Comparison of ENCODE assay signal across 1 cellular context in genomic region chr7:150778738-150779301, GRCh38.
A peak's percentile ranks its signal among the peaks of the same experiment; 100 is the strongest.
TF ChIP-seq lines count a peak whose summit lies in the region.

No MANE protein-coding gene starts in this region.

TF ChIP-seq in K562, 482 proteins besides CTCF, POLR2A, EP300 and RAD21 (continued from another document and continues in another):
- TF ChIP-seq BHLHE40 (IDR thresholded peaks at IDR 0.05; ENCODE audit: low read length) (peak; percentile 22; the same call in 1 of the 2 replicates), ZNF707 (CRISPR knock-in tag; conservative IDR thresholded peaks at IDR 0.05) (no peak), RFX5 (IDR thresholded peaks at IDR 0.05; ENCODE audit: low read depth, low read length) (0 out of 2 replicates have a peak, but pooled peaks have one; percentile 55), JUN (IDR thresholded peaks at IDR 0.05; ENCODE audit: borderline replicate concordance, low read depth, low read length) (0 out of 2 replicates have a peak, but pooled peaks have one; percentile 20), JUN (CRISPR knock-in tag; IDR thresholded peaks at IDR 0.05; ENCODE audit: borderline replicate concordance) (no peak), ELK3 (CRISPR knock-in tag; IDR thresholded peaks at IDR 0.05) (no peak), RBM25 (IDR thresholded peaks at IDR 0.05; ENCODE audit: low read depth, low read length, severe bottlenecking) (peak; percentile 8), ZNF324 (CRISPR knock-in tag; IDR thresholded peaks at IDR 0.05) (no peak), LCOR (CRISPR knock-in tag; IDR thresholded peaks at IDR 0.05) (0 out of 2 replicates have a peak, but pooled peaks have one; percentile 26), SMAD4 (CRISPR knock-in tag; conservative IDR thresholded peaks at IDR 0.05) (no peak), SRSF3 (IDR thresholded peaks at IDR 0.05; ENCODE audit: insufficient read depth, low read length) (no peak), CXXC5 (CRISPR knock-in tag; IDR thresholded peaks at IDR 0.05) (peak; percentile 25; the same call in 1 of the 2 replicates), ZNF668 (CRISPR knock-in tag; IDR thresholded peaks at IDR 0.05) (no peak), NCOR1 (IDR thresholded peaks at IDR 0.05) (no peak), MECOM (CRISPR knock-in tag; IDR thresholded peaks at IDR 0.05) (0 out of 2 replicates have a peak, but pooled peaks have one; percentile 9), TRIM24 (IDR thresholded peaks at IDR 0.05) (no peak), SIX5 (IDR thresholded peaks at IDR 0.05; ENCODE audit: borderline replicate concordance in 1 of 2, insufficient read depth in 1 of 2, low read depth in 1 of 2, low read length in 2 of 2) (no peak), NFE2L1 (tag; IDR thresholded peaks at IDR 0.05; ENCODE audit: borderline replicate concordance, low read depth) (no peak), ZNF695 (CRISPR knock-in tag; IDR thresholded peaks at IDR 0.05) (0 out of 2 replicates have a peak, but pooled peaks have one; percentile 27), GTF2A2 (tag; IDR thresholded peaks at IDR 0.05) (no peak), RCOR1 (IDR thresholded peaks at IDR 0.05; ENCODE audit: borderline replicate concordance in 1 of 2, low read depth in 2 of 2, low read length in 2 of 2) (peak in 1 of 2 experiments; percentile 72; a peak in 2 of 4 replicates), SMAD2 (IDR thresholded peaks at IDR 0.05; ENCODE audit: low read depth, low read length) (no peak), ATF1 (CRISPR knock-in tag; IDR thresholded peaks at IDR 0.05) (no peak), ATF1 (tag; IDR thresholded peaks at IDR 0.05) (peak; percentile 37; the same call in 1 of the 2 replicates), ZBTB34 (CRISPR knock-in tag; IDR thresholded peaks at IDR 0.05) (no peak), RBM17 (IDR thresholded peaks at IDR 0.05; ENCODE audit: borderline replicate concordance, low read depth, low read length) (no peak), SMC3 (conservative IDR thresholded peaks at IDR 0.05; ENCODE audit: insufficient read depth, low read depth, low read length) (peak; percentile 92), NELFE (IDR thresholded peaks at IDR 0.05; ENCODE audit: insufficient read depth, insufficient read length) (no peak), SAP30 (IDR thresholded peaks at IDR 0.05; ENCODE audit: borderline replicate concordance, insufficient read depth, low read depth, low read length, poor library complexity, severe bottlenecking) (no peak), CC2D1A (IDR thresholded peaks at IDR 0.05) (peak; percentile 66), NCOA4 (IDR thresholded peaks at IDR 0.05; ENCODE audit: partially characterized antibody) (no peak), MAFK (IDR thresholded peaks at IDR 0.05; ENCODE audit: low read length) (0 out of 2 replicates have a peak, but pooled peaks have one; percentile 11), NR0B1 (IDR thresholded peaks at IDR 0.05; ENCODE audit: partially characterized antibody) (no peak), ZZZ3 (IDR thresholded peaks at IDR 0.05) (no peak; the same call in 1 of the 2 replicates), ZNF133 (CRISPR knock-in tag; IDR thresholded peaks at IDR 0.05) (no peak), ARNT (IDR thresholded peaks at IDR 0.05) (peak in 1 of 2 experiments; percentile 60; a peak in 1 of 4 replicates), FOXA1 (IDR thresholded peaks at IDR 0.05; ENCODE audit: borderline replicate concordance) (no peak), SNIP1 (IDR thresholded peaks at IDR 0.05; ENCODE audit: low read depth) (no peak), MLLT1 (IDR thresholded peaks at IDR 0.05) (no peak), GATAD2B (IDR thresholded peaks at IDR 0.05; ENCODE audit: borderline replicate concordance) (no peak)
- TF ChIP-seq, protein P1, sequence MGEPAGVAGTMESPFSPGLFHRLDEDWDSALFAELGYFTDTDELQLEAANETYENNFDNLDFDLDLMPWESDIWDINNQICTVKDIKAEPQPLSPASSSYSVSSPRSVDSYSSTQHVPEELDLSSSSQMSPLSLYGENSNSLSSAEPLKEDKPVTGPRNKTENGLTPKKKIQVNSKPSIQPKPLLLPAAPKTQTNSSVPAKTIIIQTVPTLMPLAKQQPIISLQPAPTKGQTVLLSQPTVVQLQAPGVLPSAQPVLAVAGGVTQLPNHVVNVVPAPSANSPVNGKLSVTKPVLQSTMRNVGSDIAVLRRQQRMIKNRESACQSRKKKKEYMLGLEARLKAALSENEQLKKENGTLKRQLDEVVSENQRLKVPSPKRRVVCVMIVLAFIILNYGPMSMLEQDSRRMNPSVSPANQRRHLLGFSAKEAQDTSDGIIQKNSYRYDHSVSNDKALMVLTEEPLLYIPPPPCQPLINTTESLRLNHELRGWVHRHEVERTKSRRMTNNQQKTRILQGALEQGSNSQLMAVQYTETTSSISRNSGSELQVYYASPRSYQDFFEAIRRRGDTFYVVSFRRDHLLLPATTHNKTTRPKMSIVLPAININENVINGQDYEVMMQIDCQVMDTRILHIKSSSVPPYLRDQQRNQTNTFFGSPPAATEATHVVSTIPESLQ (CRISPR knock-in tag; IDR thresholded peaks at IDR 0.05): no peak
- TF ChIP-seq, protein P2, sequence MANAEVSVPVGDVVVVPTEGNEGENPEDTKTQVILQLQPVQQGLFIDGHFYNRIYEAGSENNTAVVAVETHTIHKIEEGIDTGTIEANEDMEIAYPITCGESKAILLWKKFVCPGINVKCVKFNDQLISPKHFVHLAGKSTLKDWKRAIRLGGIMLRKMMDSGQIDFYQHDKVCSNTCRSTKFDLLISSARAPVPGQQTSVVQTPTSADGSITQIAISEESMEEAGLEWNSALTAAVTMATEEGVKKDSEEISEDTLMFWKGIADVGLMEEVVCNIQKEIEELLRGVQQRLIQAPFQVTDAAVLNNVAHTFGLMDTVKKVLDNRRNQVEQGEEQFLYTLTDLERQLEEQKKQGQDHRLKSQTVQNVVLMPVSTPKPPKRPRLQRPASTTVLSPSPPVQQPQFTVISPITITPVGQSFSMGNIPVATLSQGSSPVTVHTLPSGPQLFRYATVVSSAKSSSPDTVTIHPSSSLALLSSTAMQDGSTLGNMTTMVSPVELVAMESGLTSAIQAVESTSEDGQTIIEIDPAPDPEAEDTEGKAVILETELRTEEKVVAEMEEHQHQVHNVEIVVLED (CRISPR knock-in tag; IDR thresholded peaks at IDR 0.05): no peak
- TF ChIP-seq, protein P3, sequence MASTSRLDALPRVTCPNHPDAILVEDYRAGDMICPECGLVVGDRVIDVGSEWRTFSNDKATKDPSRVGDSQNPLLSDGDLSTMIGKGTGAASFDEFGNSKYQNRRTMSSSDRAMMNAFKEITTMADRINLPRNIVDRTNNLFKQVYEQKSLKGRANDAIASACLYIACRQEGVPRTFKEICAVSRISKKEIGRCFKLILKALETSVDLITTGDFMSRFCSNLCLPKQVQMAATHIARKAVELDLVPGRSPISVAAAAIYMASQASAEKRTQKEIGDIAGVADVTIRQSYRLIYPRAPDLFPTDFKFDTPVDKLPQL (IDR thresholded peaks at IDR 0.05; ENCODE audit: extremely low read depth, insufficient read length): no peak
- TF ChIP-seq, protein P4, sequence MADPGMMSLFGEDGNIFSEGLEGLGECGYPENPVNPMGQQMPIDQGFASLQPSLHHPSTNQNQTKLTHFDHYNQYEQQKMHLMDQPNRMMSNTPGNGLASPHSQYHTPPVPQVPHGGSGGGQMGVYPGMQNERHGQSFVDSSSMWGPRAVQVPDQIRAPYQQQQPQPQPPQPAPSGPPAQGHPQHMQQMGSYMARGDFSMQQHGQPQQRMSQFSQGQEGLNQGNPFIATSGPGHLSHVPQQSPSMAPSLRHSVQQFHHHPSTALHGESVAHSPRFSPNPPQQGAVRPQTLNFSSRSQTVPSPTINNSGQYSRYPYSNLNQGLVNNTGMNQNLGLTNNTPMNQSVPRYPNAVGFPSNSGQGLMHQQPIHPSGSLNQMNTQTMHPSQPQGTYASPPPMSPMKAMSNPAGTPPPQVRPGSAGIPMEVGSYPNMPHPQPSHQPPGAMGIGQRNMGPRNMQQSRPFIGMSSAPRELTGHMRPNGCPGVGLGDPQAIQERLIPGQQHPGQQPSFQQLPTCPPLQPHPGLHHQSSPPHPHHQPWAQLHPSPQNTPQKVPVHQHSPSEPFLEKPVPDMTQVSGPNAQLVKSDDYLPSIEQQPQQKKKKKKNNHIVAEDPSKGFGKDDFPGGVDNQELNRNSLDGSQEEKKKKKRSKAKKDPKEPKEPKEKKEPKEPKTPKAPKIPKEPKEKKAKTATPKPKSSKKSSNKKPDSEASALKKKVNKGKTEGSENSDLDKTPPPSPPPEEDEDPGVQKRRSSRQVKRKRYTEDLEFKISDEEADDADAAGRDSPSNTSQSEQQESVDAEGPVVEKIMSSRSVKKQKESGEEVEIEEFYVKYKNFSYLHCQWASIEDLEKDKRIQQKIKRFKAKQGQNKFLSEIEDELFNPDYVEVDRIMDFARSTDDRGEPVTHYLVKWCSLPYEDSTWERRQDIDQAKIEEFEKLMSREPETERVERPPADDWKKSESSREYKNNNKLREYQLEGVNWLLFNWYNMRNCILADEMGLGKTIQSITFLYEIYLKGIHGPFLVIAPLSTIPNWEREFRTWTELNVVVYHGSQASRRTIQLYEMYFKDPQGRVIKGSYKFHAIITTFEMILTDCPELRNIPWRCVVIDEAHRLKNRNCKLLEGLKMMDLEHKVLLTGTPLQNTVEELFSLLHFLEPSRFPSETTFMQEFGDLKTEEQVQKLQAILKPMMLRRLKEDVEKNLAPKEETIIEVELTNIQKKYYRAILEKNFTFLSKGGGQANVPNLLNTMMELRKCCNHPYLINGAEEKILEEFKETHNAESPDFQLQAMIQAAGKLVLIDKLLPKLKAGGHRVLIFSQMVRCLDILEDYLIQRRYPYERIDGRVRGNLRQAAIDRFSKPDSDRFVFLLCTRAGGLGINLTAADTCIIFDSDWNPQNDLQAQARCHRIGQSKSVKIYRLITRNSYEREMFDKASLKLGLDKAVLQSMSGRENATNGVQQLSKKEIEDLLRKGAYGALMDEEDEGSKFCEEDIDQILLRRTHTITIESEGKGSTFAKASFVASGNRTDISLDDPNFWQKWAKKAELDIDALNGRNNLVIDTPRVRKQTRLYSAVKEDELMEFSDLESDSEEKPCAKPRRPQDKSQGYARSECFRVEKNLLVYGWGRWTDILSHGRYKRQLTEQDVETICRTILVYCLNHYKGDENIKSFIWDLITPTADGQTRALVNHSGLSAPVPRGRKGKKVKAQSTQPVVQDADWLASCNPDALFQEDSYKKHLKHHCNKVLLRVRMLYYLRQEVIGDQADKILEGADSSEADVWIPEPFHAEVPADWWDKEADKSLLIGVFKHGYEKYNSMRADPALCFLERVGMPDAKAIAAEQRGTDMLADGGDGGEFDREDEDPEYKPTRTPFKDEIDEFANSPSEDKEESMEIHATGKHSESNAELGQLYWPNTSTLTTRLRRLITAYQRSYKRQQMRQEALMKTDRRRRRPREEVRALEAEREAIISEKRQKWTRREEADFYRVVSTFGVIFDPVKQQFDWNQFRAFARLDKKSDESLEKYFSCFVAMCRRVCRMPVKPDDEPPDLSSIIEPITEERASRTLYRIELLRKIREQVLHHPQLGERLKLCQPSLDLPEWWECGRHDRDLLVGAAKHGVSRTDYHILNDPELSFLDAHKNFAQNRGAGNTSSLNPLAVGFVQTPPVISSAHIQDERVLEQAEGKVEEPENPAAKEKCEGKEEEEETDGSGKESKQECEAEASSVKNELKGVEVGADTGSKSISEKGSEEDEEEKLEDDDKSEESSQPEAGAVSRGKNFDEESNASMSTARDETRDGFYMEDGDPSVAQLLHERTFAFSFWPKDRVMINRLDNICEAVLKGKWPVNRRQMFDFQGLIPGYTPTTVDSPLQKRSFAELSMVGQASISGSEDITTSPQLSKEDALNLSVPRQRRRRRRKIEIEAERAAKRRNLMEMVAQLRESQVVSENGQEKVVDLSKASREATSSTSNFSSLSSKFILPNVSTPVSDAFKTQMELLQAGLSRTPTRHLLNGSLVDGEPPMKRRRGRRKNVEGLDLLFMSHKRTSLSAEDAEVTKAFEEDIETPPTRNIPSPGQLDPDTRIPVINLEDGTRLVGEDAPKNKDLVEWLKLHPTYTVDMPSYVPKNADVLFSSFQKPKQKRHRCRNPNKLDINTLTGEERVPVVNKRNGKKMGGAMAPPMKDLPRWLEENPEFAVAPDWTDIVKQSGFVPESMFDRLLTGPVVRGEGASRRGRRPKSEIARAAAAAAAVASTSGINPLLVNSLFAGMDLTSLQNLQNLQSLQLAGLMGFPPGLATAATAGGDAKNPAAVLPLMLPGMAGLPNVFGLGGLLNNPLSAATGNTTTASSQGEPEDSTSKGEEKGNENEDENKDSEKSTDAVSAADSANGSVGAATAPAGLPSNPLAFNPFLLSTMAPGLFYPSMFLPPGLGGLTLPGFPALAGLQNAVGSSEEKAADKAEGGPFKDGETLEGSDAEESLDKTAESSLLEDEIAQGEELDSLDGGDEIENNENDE (IDR thresholded peaks at IDR 0.05; ENCODE audit: low read depth, low read length): no peak
